ENCODE assay signal across 33 cellular contexts in the genomic region with DNA sequence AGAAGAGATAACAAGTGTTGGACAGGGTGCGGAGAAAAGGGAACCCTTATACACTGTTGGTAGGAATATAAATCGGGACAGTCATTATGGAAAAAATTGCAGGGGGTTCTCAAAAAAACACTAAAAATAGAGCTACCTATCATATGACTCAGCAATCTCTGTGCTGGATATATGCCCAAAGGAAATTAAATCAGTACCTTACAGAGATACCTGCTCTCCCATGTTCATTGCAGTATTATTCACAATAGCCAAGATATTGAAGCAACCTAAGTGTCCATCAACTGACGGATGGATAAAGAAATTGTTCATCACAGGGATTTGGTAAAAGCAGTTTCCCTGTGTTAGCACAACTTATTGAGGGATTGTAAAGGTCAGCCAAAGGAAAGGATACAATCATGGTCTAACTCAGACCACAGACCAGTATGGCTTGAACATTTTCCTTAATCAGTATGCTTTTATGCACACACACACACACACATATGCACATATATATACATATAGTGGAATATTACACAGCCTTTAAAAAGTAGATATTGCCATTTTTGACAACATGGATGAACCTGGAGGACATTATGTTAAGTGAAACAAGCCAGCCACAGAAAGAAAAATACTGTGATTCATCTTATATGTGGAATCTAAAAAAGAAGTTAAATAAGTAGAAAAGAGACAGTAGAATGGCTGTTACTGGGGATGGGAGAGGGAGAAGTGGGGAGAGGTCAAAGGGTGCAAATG.
"Had no signal": no experiment of that assay in that cellular context is flagged by ENCODE, and none has a peak within 500 bp of the region (broad histone marks: within the 10 kb centered on the region; RNA-seq: fewer than 3 reads in every experiment).

No MANE protein-coding gene starts in this region.

- H3K27ac Mint-ChIP-seq: activated CD4-positive, alpha-beta T cell treated with anti-CD3 and anti-CD28 coated beads for 36 hours; activated CD4-positive, alpha-beta T cell treated with anti-CD3 and anti-CD28 coated beads, Interleukin-2, amount 10 ng/mL, durations not matched to agents 7 days and 5 days; activated CD8-positive, alpha-beta T cell treated with anti-CD3 and anti-CD28 coated beads, Interleukin-2, amount 10 ng/mL, durations not matched to agents 7 days and 5 days; activated naive CD4-positive, alpha-beta T cell treated with anti-CD3 and anti-CD28 coated beads, Interleukin-2, amount 50 U/mL, for 24 hours; activated naive CD8-positive, alpha-beta T cell treated with anti-CD3 and anti-CD28 coated beads, Interleukin-2, amount 10 ng/mL, durations not matched to agents 7 days and 5 days; activated T-cell treated with anti-CD3 and anti-CD28 coated beads, Interleukin-2, amount 50 U/mL, for 24 hours; activated T-helper 2 cell treated with anti-CD3 and anti-CD28 coated beads, Interferon-gamma antibody, Interleukin-2, Interleukin-4, amounts not matched to agents 10 μg/mL and 5 μg/mL and 100 μg/mL, durations not matched to agents 14 hours and 24 hours and 36 hours; T-helper 1 cell treated with Interleukin-12 subunit alpha and Interleukin-12 subunit beta and Interleukin-4 antibody, amounts not matched to agents 30 μg/mL and 1 μg/mL, for 36 hours; T-helper 2 cell treated with Interferon-gamma antibody and Interleukin-4, amounts not matched to agents 5 μg/mL and 100 μg/mL, for 36 hours; WTC11 had no signal

- H3K27me3 Mint-ChIP-seq: activated CD4-positive, alpha-beta T cell treated with anti-CD3 and anti-CD28 coated beads for 36 hours; activated naive CD4-positive, alpha-beta T cell treated with anti-CD3 and anti-CD28 coated beads, Interleukin-2, amount 50 U/mL, for 24 hours; activated T-cell treated with anti-CD3 and anti-CD28 coated beads, Interleukin-2, amount 50 U/mL, for 24 hours had no signal

- H3K4me2 ChIP-seq: SK-N-SH had no signal

- ATAC-seq: activated CD4-positive, alpha-beta T cell treated with anti-CD3 and anti-CD28 coated beads for 36 hours; activated CD4-positive, CD25-positive, alpha-beta regulatory T cell treated with anti-CD3 and anti-CD28 coated beads, Interleukin-2, amount 50 U/mL, for 24 hours; activated CD8-positive, alpha-beta T cell treated with anti-CD3 and anti-CD28 coated beads, Interleukin-2, amount 10 ng/mL, durations not matched to agents 7 days and 5 days; WTC11 had no signal

- H3K36me3 Mint-ChIP-seq: activated naive CD4-positive, alpha-beta T cell treated with anti-CD3 and anti-CD28 coated beads, Interleukin-2, amount 50 U/mL, for 24 hours; WTC11 had no signal

- H3K27ac ChIP-seq: ascending aorta had no signal

- H3K9me3 ChIP-seq: ascending aorta, SJSA1, SK-N-SH had no signal

- H3K4me3 Mint-ChIP-seq: activated CD4-positive, alpha-beta T cell treated with anti-CD3 and anti-CD28 coated beads for 36 hours; activated CD4-positive, alpha-beta T cell treated with anti-CD3 and anti-CD28 coated beads, Interleukin-2, amount 10 ng/mL, durations not matched to agents 7 days and 5 days; activated CD8-positive, alpha-beta T cell treated with anti-CD3 and anti-CD28 coated beads, Interleukin-2, amount 10 ng/mL, durations not matched to agents 7 days and 5 days; activated naive CD4-positive, alpha-beta T cell treated with anti-CD3 and anti-CD28 coated beads, Interleukin-2, amount 50 U/mL, for 24 hours; activated naive CD8-positive, alpha-beta T cell treated with anti-CD3 and anti-CD28 coated beads, Interleukin-2, amount 10 ng/mL, durations not matched to agents 7 days and 5 days; activated T-cell treated with anti-CD3 and anti-CD28 coated beads, Interleukin-2, amount 50 U/mL, for 24 hours; T-helper 1 cell treated with Interleukin-12 subunit alpha and Interleukin-12 subunit beta and Interleukin-4 antibody, amounts not matched to agents 30 μg/mL and 1 μg/mL, for 36 hours; T-helper 2 cell treated with Interferon-gamma antibody and Interleukin-4, amounts not matched to agents 5 μg/mL and 100 μg/mL, for 36 hours; WTC11 had no signal

- H3K36me3 ChIP-seq: ascending aorta, MG63, SJSA1 had no signal

- H3K27me3 ChIP-seq: ascending aorta, MG63, SJSA1 had no signal

- H3K9ac ChIP-seq: SK-N-SH had no signal

- H3K4me3 ChIP-seq: ascending aorta, MG63, SJSA1 had no signal

- DNase-seq: activated CD4-positive, alpha-beta T cell treated with anti-CD3 and anti-CD28 coated beads for 36 hours; activated CD4-positive, alpha-beta T cell treated with anti-CD3 and anti-CD28 coated beads, Interleukin-2, amount 10 ng/mL, durations not matched to agents 7 days and 5 days; activated CD4-positive, alpha-beta T cell treated with anti-CD3 and anti-CD28 coated beads, Interleukin-2, amount 50 U/mL, for 48 hours; activated CD8-positive, alpha-beta T cell treated with anti-CD3 and anti-CD28 coated beads, Interleukin-2, amount 10 ng/mL, durations not matched to agents 7 days and 5 days; activated gamma-delta T cell; activated naive CD4-positive, alpha-beta T cell treated with Interleukin-2 at 50 U/mL for 16 hours; activated naive CD8-positive, alpha-beta T cell treated with anti-CD3 and anti-CD28 coated beads, Interleukin-2, amount 10 ng/mL, durations not matched to agents 7 days and 5 days; activated T-cell treated with anti-CD3 and anti-CD28 coated beads, Interleukin-2, amount 50 U/mL, for 24 hours; amygdala; caudate nucleus; Karpas-422; KBM-7; MG63; NCI-H1048; NCI-H1105 treated with DMSO at 0.1 percent for 48 hours; NCI-H1436 treated with DMSO at 0.1 percent for 48 hours; NCI-H187; NCI-H2029 treated with DMSO at 0.1 percent for 48 hours; NCI-H2107; NCI-H2171; NCI-H510A; NCI-H748 treated with DMSO at 0.1 percent for 48 hours; NK-92 treated with Interleukin-12 subunit alpha and Interleukin-12 subunit beta, amount 100 ng/mL, for 24 hours; SHP77 treated with DMSO at 0.1 percent for 48 hours had no signal

- H3K9me3 Mint-ChIP-seq: activated CD4-positive, alpha-beta T cell treated with anti-CD3 and anti-CD28 coated beads, Interleukin-2, amount 10 ng/mL, durations not matched to agents 7 days and 5 days; activated T-cell treated with anti-CD3 and anti-CD28 coated beads, Interleukin-2, amount 50 U/mL, for 24 hours; activated T-helper 2 cell treated with anti-CD3 and anti-CD28 coated beads, Interferon-gamma antibody, Interleukin-2, Interleukin-4, amounts not matched to agents 10 μg/mL and 5 μg/mL and 100 μg/mL, durations not matched to agents 14 hours and 24 hours and 36 hours; T-helper 1 cell treated with Interleukin-12 subunit alpha and Interleukin-12 subunit beta and Interleukin-4 antibody, amounts not matched to agents 30 μg/mL and 1 μg/mL, for 36 hours; T-helper 2 cell treated with Interferon-gamma antibody and Interleukin-4, amounts not matched to agents 5 μg/mL and 100 μg/mL, for 36 hours had no signal
